11 cellular contexts compared by ENCODE assay signal in the genomic region with DNA sequence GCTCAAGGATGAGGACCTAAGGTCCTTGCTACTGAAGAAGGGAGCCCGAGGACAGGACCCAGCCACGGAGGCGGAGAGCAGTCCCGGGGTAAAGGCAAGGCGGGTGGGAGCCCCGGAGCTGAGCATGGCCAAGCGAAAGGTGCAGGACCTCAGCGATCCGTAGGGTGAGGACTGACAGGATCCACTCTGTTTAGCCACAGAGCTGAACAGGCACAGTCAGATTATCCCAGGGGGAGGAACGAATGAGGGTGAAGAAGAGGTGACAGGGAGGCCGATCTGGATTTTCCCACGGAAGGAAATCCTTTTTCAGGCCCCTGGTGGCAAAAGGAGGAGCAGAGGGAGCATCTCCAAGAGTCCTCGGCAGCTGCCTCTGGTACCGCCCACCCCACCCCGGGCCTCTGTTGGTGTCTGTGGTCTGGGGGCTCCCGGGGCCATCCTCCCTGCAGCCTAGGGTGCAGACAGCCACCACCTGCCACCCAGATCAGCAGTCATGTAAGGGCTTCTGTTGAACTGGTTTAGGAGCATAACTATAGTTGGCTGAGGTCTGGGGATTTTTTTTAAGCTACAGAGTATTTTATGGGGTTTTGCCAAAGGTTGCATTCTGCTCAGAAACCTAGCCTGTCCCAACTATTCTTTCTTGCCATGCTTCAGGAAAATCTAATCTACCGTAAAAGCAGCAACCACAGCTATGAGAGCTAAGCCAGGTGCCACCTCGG. TPM values are rescaled to one million over a fixed set of nuclear protein-coding genes. Genes with fewer than 3 reads are reported as not detected.
DNase-seq lines count a peak whose midpoint lies in the region; ATAC-seq, FAIRE-seq and TF ChIP-seq lines count a peak whose summit lies in the region.
"Had no signal": no experiment of that assay in that cellular context is flagged by ENCODE, and none has a peak within 500 bp of the region (broad histone marks: within the 10 kb centered on the region; RNA-seq: fewer than 3 reads in every experiment).

No MANE protein-coding gene starts in this region.

- in situ Hi-C loops in GM23248 (cut with MboI), result no loop called here

- TF ChIP-seq EP300 in A549 (IDR thresholded peaks at IDR 0.05), result no peak

- H3K36me3 Mint-ChIP-seq in activated naive CD8-positive, alpha-beta T cell treated with anti-CD3 and anti-CD28 coated beads, Interleukin-2, amount 50 U/mL, for 24 hours (ENCODE audit: low read depth), result no peaks in the 10 kb centered on the region
- H3K36me3 Mint-ChIP-seq in naive thymus-derived CD4-positive, alpha-beta T cell, result peaks cover 0 to 2% (median 0%) of the 10 kb centered on the region in 5 donors

- CTCF ChIA-PET in A549 (lab: Yijun Ruan, JAX), result interaction anchor here (1.0 to 13.1 kb wide), 11 partner anchors 8 to 527 kb away, joined by 3 to 138 read pairs (median 3); no protein-coding TSS in a partner anchor
- CTCF ChIA-PET in naive thymus-derived CD4-positive, alpha-beta T cell (lab: Charles Lee), result interaction anchor here (0.5 to 1.0 kb wide), 3 partner anchors 14 to 22 kb away, joined by 3 to 5 read pairs (median 3); no protein-coding TSS in a partner anchor

- no peak for TF ChIP-seq RAD21 in A549 (conservative IDR thresholded peaks at IDR 0.05 in 1 of 2, IDR thresholded peaks at IDR 0.05 in 1 of 2)

- H2AFZ ChIP-seq in GM23248, result no peak overlapping the region

- H3K36me3 ChIP-seq in GM23248 (ENCODE audit: low read depth), result no peaks in the 10 kb centered on the region
- no peaks in the 10 kb centered on the region for H3K36me3 ChIP-seq in naive thymus-derived CD4-positive, alpha-beta T cell (ENCODE audit: control insufficient read depth in 2 of 3, insufficient read depth in 3 of 3, low read length in 3 of 3)

- peak overlapping the region; percentile 32 for H3K4me3 Mint-ChIP-seq in activated naive CD8-positive, alpha-beta T cell treated with anti-CD3 and anti-CD28 coated beads, Interleukin-2, amount 50 U/mL, for 24 hours
- H3K4me3 Mint-ChIP-seq in naive thymus-derived CD4-positive, alpha-beta T cell, result peak overlapping the region in 3 of 10 donors; percentile 43 to 61 (median 57)

- ATAC-seq in A549 (peak; percentile 28 to 48; a peak in 5 of 6 replicates), HG02970 (IDR thresholded peaks at IDR 0.05; ENCODE audit: low FRiP score, unreplicated experiment) (no peak)
- peak; percentile 34 for ATAC-seq in activated naive CD8-positive, alpha-beta T cell treated with anti-CD3 and anti-CD28 coated beads, Interleukin-2, amount 50 U/mL, for 24 hours
- peak; percentile 52 for ATAC-seq in naive thymus-derived CD4-positive, alpha-beta T cell

- TF ChIP-seq CTCF in A549 (IDR thresholded peaks at IDR 0.05), result no peak

- H3K9me3 ChIP-seq in A549 (no peaks in the 10 kb centered on the region), GM23248 (ENCODE audit: low read depth) (no peaks in the 10 kb centered on the region)
- H3K9me3 ChIP-seq in naive thymus-derived CD4-positive, alpha-beta T cell (ENCODE audit: control insufficient read depth in 2 of 3, low read length in 3 of 3), result no peaks in the 10 kb centered on the region

- H3K4me3 ChIP-seq in A549 (no peak overlapping the region), GM23248 (no peak overlapping the region)
- H3K4me3 ChIP-seq in naive thymus-derived CD4-positive, alpha-beta T cell (ENCODE audit: low read length), result no peak overlapping the region
- H3K4me3 ChIP-seq: GM12878 had no signal

- H3K79me2 ChIP-seq in GM23248 (ENCODE audit: insufficient read depth), result no peaks in the 10 kb centered on the region

- intact Hi-C loops in naive thymus-derived CD4-positive, alpha-beta T cell (cut with micrococcal nuclease), result no loop called here

- no peak overlapping the region for H3K9ac ChIP-seq in GM23248

- peak overlapping the region; percentile 69 for H3K27ac Mint-ChIP-seq in activated naive CD8-positive, alpha-beta T cell treated with anti-CD3 and anti-CD28 coated beads, Interleukin-2, amount 50 U/mL, for 24 hours
- H3K27ac Mint-ChIP-seq in naive thymus-derived CD4-positive, alpha-beta T cell, result peak overlapping the region in 4 of 9 donors; percentile 15 to 86 (median 47)

- POLR2A ChIA-PET in A549 (lab: Yijun Ruan, JAX), result interaction anchor here (1.0 kb wide), 1 partner anchor 317 kb away, joined by 3 read pairs; no protein-coding TSS in a partner anchor
- POLR2A ChIA-PET in naive thymus-derived CD4-positive, alpha-beta T cell (lab: Charles Lee), result interaction anchor here (1.0 to 2.9 kb wide), 5 partner anchors 8 to 32 kb away, joined by 3 to 17 read pairs (median 9); partner anchors contain the start of gene LBR

- H3F3A ChIP-seq in GM23248 (ENCODE audit: insufficient read depth), result peaks cover 4% of the 10 kb centered on the region; the same call in 1 of the 2 replicates

- WGBS in A549 (ENCODE audit: missing lambda C conversion rate), result 61% methylated on average over 18 of the region's 18 CpGs
- 59 to 60% methylated on average over 15 to 18 of the region's 18 CpGs for WGBS in GM23248 (ENCODE audit: low coverage in 1 of 2, low lambda C conversion rate in 2 of 2, missing lambda C conversion rate in 2 of 2), 2 experiments

- no peaks in the 10 kb centered on the region for H4K20me1 ChIP-seq in GM23248 (ENCODE audit: insufficient read depth)

- FAIRE-seq in A549 (lab: Jason Lieb, UNC), result no peak
- FAIRE-seq: GM12878 had no signal

- H3K4me2 ChIP-seq in A549, result peak overlapping the region; percentile 65
- H3K4me2 ChIP-seq in GM23248 (ENCODE audit: unreplicated experiment), result no peak overlapping the region

- no peaks in the 10 kb centered on the region for H3K27me3 Mint-ChIP-seq in activated naive CD8-positive, alpha-beta T cell treated with anti-CD3 and anti-CD28 coated beads, Interleukin-2, amount 50 U/mL, for 24 hours
- peaks cover 0 to 3% (median 0%) of the 10 kb centered on the region in 5 donors for H3K27me3 Mint-ChIP-seq in naive thymus-derived CD4-positive, alpha-beta T cell

- H3K27ac ChIP-seq in A549 (peak overlapping the region in 1 of 2 experiments; percentile 60; a peak in 3 of 6 replicates), GM23248 (no peak overlapping the region)
- no peak overlapping the region for H3K27ac ChIP-seq in naive thymus-derived CD4-positive, alpha-beta T cell (ENCODE audit: low read depth, low read length)
- H3K27ac ChIP-seq: foreskin keratinocyte had no signal

- no peak for TF ChIP-seq POLR2A in A549 (IDR thresholded peaks at IDR 0.05; ENCODE audit: low read length)

- no peaks in the 10 kb centered on the region for H3K9me2 ChIP-seq in GM23248 (ENCODE audit: insufficient read depth)

- H3K4me1 Mint-ChIP-seq in activated naive CD8-positive, alpha-beta T cell treated with anti-CD3 and anti-CD28 coated beads, Interleukin-2, amount 50 U/mL, for 24 hours, result peaks cover 41% of the 10 kb centered on the region
- peaks cover 16 to 52% (median 35%) of the 10 kb centered on the region in 7 donors for H3K4me1 Mint-ChIP-seq in naive thymus-derived CD4-positive, alpha-beta T cell

- H3K4me1 ChIP-seq in A549, result peaks cover 48% of the 10 kb centered on the region
- H3K4me1 ChIP-seq in GM23248 (ENCODE audit: insufficient read depth), result peaks cover 22% of the 10 kb centered on the region
- H3K4me1 ChIP-seq in naive thymus-derived CD4-positive, alpha-beta T cell (ENCODE audit: control insufficient read depth in 2 of 2, insufficient read depth in 2 of 2, low read length in 2 of 2), result peaks cover 11 to 33% of the 10 kb centered on the region in 2 donors

- DNase-seq in A549 (ENCODE audit: low read depth in 1 of 2, low spot score in 1 of 2) (no peak), GM23248 (peak; percentile 39), GM19240 (ENCODE audit: insufficient read length, low spot score) (no peak), NCI-H345 treated with DMSO at 0.1 percent for 48 hours (lab: John Stamatoyannopoulos, UW; ENCODE audit: unreplicated experiment) (no peak), DMS53 treated with DMSO at 0.1 percent for 48 hours (lab: John Stamatoyannopoulos, UW; ENCODE audit: unreplicated experiment) (no peak)
- no peak for DNase-seq in activated naive CD8-positive, alpha-beta T cell treated with anti-CD3 and anti-CD28 coated beads, Interleukin-2, amount 50 U/mL, for 24 hours
- DNase-seq in naive thymus-derived CD4-positive, alpha-beta T cell, result no peak
- DNase-seq: caudate nucleus, foreskin keratinocyte had no signal

- no peaks in the 10 kb centered on the region for H3K9me3 Mint-ChIP-seq in activated naive CD8-positive, alpha-beta T cell treated with anti-CD3 and anti-CD28 coated beads, Interleukin-2, amount 50 U/mL, for 24 hours
- peaks cover 0 to 3% (median 0%) of the 10 kb centered on the region in 11 donors for H3K9me3 Mint-ChIP-seq in naive thymus-derived CD4-positive, alpha-beta T cell

- no peaks in the 10 kb centered on the region for H3K27me3 ChIP-seq in GM23248 (replicated peaks; ENCODE audit: insufficient read depth)
- no peaks in the 10 kb centered on the region for H3K27me3 ChIP-seq in naive thymus-derived CD4-positive, alpha-beta T cell (ENCODE audit: control insufficient read depth in 2 of 2, insufficient read depth in 2 of 2, low read length in 2 of 2)
- H3K27me3 ChIP-seq: foreskin keratinocyte had no signal

TF ChIP-seq in A549, 52 proteins besides CTCF, POLR2A, EP300 and RAD21 (continues in another document):
- TF ChIP-seq EHMT2 (IDR thresholded peaks at IDR 0.05; ENCODE audit: low read depth), result no peak
- no peak for TF ChIP-seq HOXA7 (CRISPR knock-in tag; IDR thresholded peaks at IDR 0.05)
- no peak for TF ChIP-seq ZSCAN20 (CRISPR knock-in tag; IDR thresholded peaks at IDR 0.05)
- no peak for TF ChIP-seq CBX8 (IDR thresholded peaks at IDR 0.05)
- no peak for TF ChIP-seq FOXS1 (CRISPR knock-in tag; IDR thresholded peaks at IDR 0.05)
- no peak for TF ChIP-seq FOSB (CRISPR knock-in tag; IDR thresholded peaks at IDR 0.05)
- no peak for TF ChIP-seq EHF (CRISPR knock-in tag; IDR thresholded peaks at IDR 0.05)
- TF ChIP-seq ZFP36 (IDR thresholded peaks at IDR 0.05; ENCODE audit: borderline replicate concordance, partially characterized antibody), result no peak
- no peak for TF ChIP-seq SREBF2 (IDR thresholded peaks at IDR 0.05)
- TF ChIP-seq JUN (IDR thresholded peaks at IDR 0.05), result no peak

RNA-seq across cellular contexts. Expression of gene LBR, which starts 32.3 kb away (rescaled TPM):
- polyA plus RNA-seq in A549 (2011; rRNA removed), result 54.6 and 68.7 TPM in 2 replicates
- 20.9 and 26.8 TPM in 2 replicates for polyA plus RNA-seq in A549 (2012; cell fraction: cytosol; rRNA removed)
- polyA plus RNA-seq in A549 (2012; cell fraction: nucleus; rRNA removed), result 26.0 and 49.8 TPM in 2 replicates
- polyA plus RNA-seq in A549 (2017; fragmentation: RNase III; extraction: RNeasy Plus Mini Kit Qiagen cat#74134 plus additional on column Dnase treatment), result 39.2 to 40.8 TPM (median 39.8 TPM) in 3 replicates
- polyA minus RNA-seq in A549 (2011; rRNA and poly(A)+ RNA removed), result 50.6 and 60.7 TPM in 2 replicates
- total RNA-seq in GM23248 (2014; rRNA removed; shearing (Covaris generic)), result 12.3 and 13.5 TPM in 2 replicates
- 16.8 and 19.0 TPM in 2 replicates for polyA plus RNA-seq in GM23248 (2016; fragmentation: Nextera tagmentation; extraction: Ambion mirVana)
- total RNA-seq in naive thymus-derived CD4-positive, alpha-beta T cell, result 100 to 1,000 TPM; 104 to 220 (median 132) TPM
- 100 to 1,000 TPM; 115 to 117 TPM for polyA plus RNA-seq in naive thymus-derived CD4-positive, alpha-beta T cell
